In genomic region chr5:58452566-58453258, GRCh38 we compare ENCODE assay signal across 18 cellular contexts. TPM values are rescaled to one million over a fixed set of nuclear protein-coding genes. Genes with fewer than 3 reads are reported as not detected.
A peak's percentile ranks its signal among the peaks of the same experiment; 100 is the strongest.
DNase-seq lines count a peak whose midpoint lies in the region; ATAC-seq lines count a peak whose summit lies in the region.
"Had no signal": no experiment of that assay in that cellular context is flagged by ENCODE, and none has a peak within 500 bp of the region (broad histone marks: within the 10 kb centered on the region; RNA-seq: fewer than 3 reads in every experiment).

No MANE protein-coding gene starts in this region.

- peak; percentile 49 for DNase-seq in HT1080 (ENCODE audit: low read depth)
- DNase-seq in adipocyte (ENCODE audit: low read depth), result peak; percentile 50
- peak; percentile 65 for DNase-seq in renal cortical epithelial cell (ENCODE audit: low read depth)
- DNase-seq in nucleus accumbens (lab: John Stamatoyannopoulos, UW), result no peak
- DNase-seq in C1 segment of cervical spinal cord (lab: John Stamatoyannopoulos, UW), result no peak
- no peak for DNase-seq in superior temporal gyrus (ENCODE audit: extremely low spot score)
- DNase-seq: activated CD4-positive, alpha-beta T cell treated with anti-CD3 and anti-CD28 coated beads, Interleukin-2, amount 10 ng/mL, durations not matched to agents 7 days and 5 days; activated T-cell treated with anti-CD3 and anti-CD28 coated beads, Interleukin-2, amount 50 U/mL, for 1 hour; kidney; NCI-H1694; NCI-H446; stimulated activated CD4-positive, alpha-beta T cell treated with anti-CD3 and anti-CD28 coated beads, Interleukin-12 subunit alpha, Interleukin-12 subunit beta, amount 100 ng/mL, for 4 hours; T1000 had no signal

- H3K36me3 ChIP-seq in adipocyte (ENCODE audit: control insufficient read depth, insufficient read depth, low read length, severe bottlenecking), result peaks cover 45% of the 10 kb centered on the region

- peak; percentile 66 for ATAC-seq in esophagus mucosa
- ATAC-seq: activated naive CD4-positive, alpha-beta T cell treated with anti-CD3 and anti-CD28 coated beads, Interleukin-2, amount 50 U/mL, for 72 hours had no signal

- no peak overlapping the region for H3K4me3 ChIP-seq in adipocyte (ENCODE audit: low read length)
- H3K4me3 ChIP-seq: SJSA1 had no signal

- H3K27me3 ChIP-seq in adipocyte (replicated peaks; ENCODE audit: control insufficient read depth, insufficient read depth, low read length), result no peaks in the 10 kb centered on the region
- H3K27me3 ChIP-seq: SJSA1 had no signal

- H3K9ac ChIP-seq in adipocyte (ENCODE audit: low read length), result no peak overlapping the region
- H3K9ac ChIP-seq: parathyroid adenoma had no signal

- no peaks in the 10 kb centered on the region for H3K9me3 ChIP-seq in adipocyte (ENCODE audit: control insufficient read depth, low read length)
- H3K9me3 ChIP-seq: SJSA1 had no signal

- peaks cover 5% of the 10 kb centered on the region for H3K4me1 ChIP-seq in adipocyte (ENCODE audit: control insufficient read depth, insufficient read depth, low read length)
- H3K4me1 ChIP-seq: parathyroid adenoma had no signal

RNA-seq across cellular contexts. Expression of gene PLK2, which starts 7.2 kb away (rescaled TPM):
- total RNA-seq in HT1080 (2014; rRNA removed; shearing (Covaris generic)), result 252 and 283 TPM in 2 replicates
- 250 and 296 TPM in 2 replicates for polyA plus RNA-seq in HT1080 (2015; cell fraction: cytosol; rRNA removed)
- polyA plus RNA-seq in HT1080 (2015; cell fraction: nucleus; rRNA removed), result 915 and 1,023 TPM in 2 replicates
- total RNA-seq in esophagus mucosa, result 90.7 TPM
- 830 and 1,372 TPM in 2 replicates for total RNA-seq in renal cortical epithelial cell

RNA-seq across cellular contexts. Expression of gene GAPT, which starts 38.5 kb away (rescaled TPM):
- not detected in 2 replicates for total RNA-seq in HT1080 (2014; rRNA removed; shearing (Covaris generic))
- not detected in 2 replicates for polyA plus RNA-seq in HT1080 (2015; cell fraction: cytosol; rRNA removed)
- not detected in 2 replicates for polyA plus RNA-seq in HT1080 (2015; cell fraction: nucleus; rRNA removed)
- 0.40 TPM for total RNA-seq in esophagus mucosa
- total RNA-seq in renal cortical epithelial cell, result not detected in 2 replicates
- total RNA-seq: activated CD4-positive, alpha-beta T cell treated with anti-CD3 and anti-CD28 coated beads, Interleukin-2, amount 10 ng/mL, durations not matched to agents 7 days and 5 days; activated naive CD4-positive, alpha-beta T cell treated with anti-CD3 and anti-CD28 coated beads, Interleukin-2, amount 50 U/mL, for 72 hours; LHCN-M2; SJSA1 had no signal

Comparison
In these comparisons a context has a peak if more than half of its experiments do, and no peak if none do; other contexts are left out.
1. DNase-seq: peak in HT1080 (single experiment), adipocyte (single experiment) and renal cortical epithelial cell (single experiment); none in nucleus accumbens (0 of 56), C1 segment of cervical spinal cord (0 of 14) and superior temporal gyrus (single experiment).